In the genomic region with DNA sequence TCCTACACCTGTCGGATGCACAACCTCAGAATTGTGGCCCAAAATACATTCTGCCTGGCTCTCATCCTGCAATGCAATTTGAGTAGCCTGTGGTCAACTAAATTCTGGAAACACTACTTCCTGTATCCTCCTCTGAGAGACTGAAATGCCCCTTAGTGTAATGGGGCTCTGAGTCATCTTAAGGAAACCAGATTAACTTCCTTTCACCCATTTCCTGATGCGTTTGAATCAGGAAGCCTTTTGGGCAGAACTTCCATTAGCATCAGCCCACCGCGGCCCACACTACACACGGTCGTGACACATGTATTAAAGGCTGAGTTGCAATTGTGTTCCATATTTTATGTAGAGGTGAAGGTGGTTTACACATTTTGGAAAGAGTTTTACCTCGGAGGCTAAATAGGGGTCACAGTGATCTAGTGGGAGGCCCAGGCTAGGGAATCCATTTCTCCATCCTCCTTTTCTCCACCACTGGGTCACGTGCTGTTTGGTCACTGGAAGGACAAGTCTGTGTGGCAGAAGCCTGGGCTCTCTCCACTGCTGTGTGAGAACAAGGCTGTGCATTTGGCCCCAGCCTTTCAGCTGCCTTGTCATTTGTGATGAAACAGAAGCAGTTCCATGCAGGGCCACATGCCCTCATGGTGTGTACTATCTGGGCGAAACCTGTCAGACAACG, we compare ENCODE assay signal across 8 cellular contexts. TPM values are rescaled to one million over a fixed set of nuclear protein-coding genes. Genes with fewer than 3 reads are reported as not detected.
DNase-seq lines count a peak whose midpoint lies in the region; ATAC-seq and TF ChIP-seq lines count a peak whose summit lies in the region.

No MANE protein-coding gene starts in this region.

- H3K36me3 ChIP-seq in HCT116 (ENCODE audit: control insufficient read depth in 1 of 2, insufficient read depth in 2 of 2, low read length in 2 of 2) = no peaks in the 10 kb centered on the region
- H3K36me3 ChIP-seq in tibial nerve = no peaks in the 10 kb centered on the region
- no peaks in the 10 kb centered on the region for H3K36me3 ChIP-seq in BE2C

- CTCF ChIA-PET in HCT116 (lab: Charles Lee) = interaction anchor here (5.3 kb wide), 1 partner anchor 20 kb away, joined by 37 read pairs; no protein-coding TSS in a partner anchor

- peak; percentile 62 for DNase-seq in AG10803 (ENCODE audit: low read depth)
- peak; percentile 70 for DNase-seq in HCT116 (ENCODE audit: low read depth, low spot score)
- peak; percentile 71 to 83 for DNase-seq in foreskin fibroblast
- DNase-seq in tibial nerve (ENCODE audit: low spot score in 2 of 2) = no peak
- no peak for DNase-seq in BE2C

- TF ChIP-seq CTCF in AG10803 (conservative IDR thresholded peaks at IDR 0.05; ENCODE audit: low read length) = no peak
- TF ChIP-seq CTCF in HCT116 (IDR thresholded peaks at IDR 0.05 in 2 of 3, conservative IDR thresholded peaks at IDR 0.05 in 1 of 3; ENCODE audit: borderline replicate concordance in 1 of 3, insufficient read depth in 1 of 3, low read depth in 2 of 3, low read length in 2 of 3) = no peak
- TF ChIP-seq CTCF in foreskin fibroblast (IDR thresholded peaks at IDR 0.05; ENCODE audit: low read depth, low read length) = no peak
- no peak for TF ChIP-seq CTCF in tibial nerve (IDR thresholded peaks at IDR 0.05)
- no peak for TF ChIP-seq CTCF in BE2C (IDR thresholded peaks at IDR 0.05; ENCODE audit: low read depth, low read length)

- no peaks in the 10 kb centered on the region for H3K27me3 ChIP-seq in HCT116 (ENCODE audit: insufficient read depth, low read length)
- H3K27me3 ChIP-seq in tibial nerve = no peaks in the 10 kb centered on the region
- no peaks in the 10 kb centered on the region for H3K27me3 ChIP-seq in BE2C

- TF ChIP-seq POLR2A in HCT116 (IDR thresholded peaks at IDR 0.05; ENCODE audit: borderline replicate concordance, extremely low read depth, insufficient read depth, insufficient read length) = no peak
- no peak for TF ChIP-seq POLR2A in tibial nerve (IDR thresholded peaks at IDR 0.05)

- H3K9ac ChIP-seq in HCT116 (ENCODE audit: low read length) = peak overlapping the region; percentile 54

- H3K79me2 ChIP-seq in HCT116 (ENCODE audit: insufficient read depth, low read length) = peaks cover 4% of the 10 kb centered on the region; the same call in 1 of the 2 replicates

- 68 to 76% methylated on average over 10 of the region's 10 CpGs for WGBS in tibial nerve, 2 donors

- ATAC-seq in HCT116 (peak; percentile 26), SK-N-SH treated with all-trans-retinoic acid at 6 μM for 48 hours (peak; percentile 74), HG03521 (IDR thresholded peaks at IDR 0.05; ENCODE audit: unreplicated experiment) (no peak), HG03342 (IDR thresholded peaks at IDR 0.05; ENCODE audit: unreplicated experiment) (no peak)

- no TSS peak for BruUV-seq in HCT116 (replicated peaks; lab: Mats Ljungman, UMichigan)

- POLR2A ChIA-PET in HCT116 (lab: Charles Lee) = no interaction called here

- no peak for TF ChIP-seq RAD21 in HCT116 (IDR thresholded peaks at IDR 0.05; ENCODE audit: low read depth)

- peak overlapping the region; percentile 70 for H3K27ac ChIP-seq in HCT116 (ENCODE audit: low read depth, low read length)
- H3K27ac ChIP-seq in tibial nerve = peak overlapping the region in 2 of 4 donors; percentile 17 to 73

- intact Hi-C loops in HCT116 (cut with micrococcal nuclease) = loop anchor here (5.0 kb wide), 2 partner anchors 57 to 72 kb away; a partner anchor contains a TSS

- peak in 1 of 2 donors; percentile 33 for TF ChIP-seq EP300 in tibial nerve (IDR thresholded peaks at IDR 0.05)

- H3K9me3 ChIP-seq in HCT116 (ENCODE audit: control insufficient read depth in 1 of 2, insufficient read depth in 1 of 2, low read depth in 1 of 2, low read length in 2 of 2) (no peaks in the 10 kb centered on the region), tibial nerve (no peaks in the 10 kb centered on the region), BE2C (no peaks in the 10 kb centered on the region)

- RAD21 ChIA-PET in HCT116 (lab: Charles Lee; ENCODE audit: low non-redundant PET in 1 of 2, low total read pairs in 2 of 2, uncharacterized antibody in 2 of 2, unreplicated experiment in 2 of 2) = no interaction called here

- H3K4me1 ChIP-seq in HCT116 (ENCODE audit: control insufficient read depth in 1 of 2, insufficient read depth in 2 of 2, low read length in 2 of 2) (peaks cover 64 to 79% of the 10 kb centered on the region in 2 experiments), tibial nerve (peaks cover 0 to 51% (median 8%) of the 10 kb centered on the region in 4 donors), BE2C (0 out of 2 replicates have a peak, but pooled peaks cover 3% of the 10 kb centered on the region)

- H3K9me2 ChIP-seq in HCT116 (ENCODE audit: insufficient read depth) = no peaks in the 10 kb centered on the region

- peak overlapping the region; percentile 59 for H3K4me2 ChIP-seq in HCT116 (ENCODE audit: low read length)

- no peak overlapping the region for H3K4me3 ChIP-seq in AG10803 (ENCODE audit: low read length)
- peak overlapping the region in 1 of 2 experiments; percentile 24; a peak in 2 of 4 replicates for H3K4me3 ChIP-seq in HCT116 (replicated peaks in 1 of 2; ENCODE audit: low read depth in 1 of 2, low read length in 2 of 2)
- H3K4me3 ChIP-seq in foreskin fibroblast (ENCODE audit: low read depth in 1 of 2, low read length in 2 of 2) = no peak overlapping the region
- H3K4me3 ChIP-seq in tibial nerve = no peak overlapping the region
- H3K4me3 ChIP-seq in BE2C (ENCODE audit: low read depth, low read length) = no peak overlapping the region

- no peaks in the 10 kb centered on the region for H4K20me1 ChIP-seq in HCT116 (ENCODE audit: insufficient read depth)

- H2AFZ ChIP-seq in HCT116 (ENCODE audit: low read depth, low read length, poor library complexity, severe bottlenecking) = no peak overlapping the region

TF ChIP-seq in HCT116, 20 proteins besides CTCF, POLR2A, EP300 and RAD21 (continues in another document):
- TF ChIP-seq CEBPB (IDR thresholded peaks at IDR 0.05; ENCODE audit: low read depth) (no peak), FOSL1 (IDR thresholded peaks at IDR 0.05; ENCODE audit: low read depth) (peak; percentile 69), SRF (IDR thresholded peaks at IDR 0.05; ENCODE audit: low read depth) (no peak), EZH2phosphoT487 (IDR thresholded peaks at IDR 0.05; ENCODE audit: borderline replicate concordance) (no peak), ZNF274 (IDR thresholded peaks at IDR 0.05; ENCODE audit: low read depth, low read length) (no peak), ELF1 (IDR thresholded peaks at IDR 0.05; ENCODE audit: borderline replicate concordance, low read depth) (peak; percentile 49; the same call in 1 of the 2 replicates)
- TF ChIP-seq, protein P1, sequence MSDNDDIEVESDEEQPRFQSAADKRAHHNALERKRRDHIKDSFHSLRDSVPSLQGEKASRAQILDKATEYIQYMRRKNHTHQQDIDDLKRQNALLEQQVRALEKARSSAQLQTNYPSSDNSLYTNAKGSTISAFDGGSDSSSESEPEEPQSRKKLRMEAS (IDR thresholded peaks at IDR 0.05) = peak; percentile 31; the same call in 1 of the 2 replicates
- TF ChIP-seq, protein P2, sequence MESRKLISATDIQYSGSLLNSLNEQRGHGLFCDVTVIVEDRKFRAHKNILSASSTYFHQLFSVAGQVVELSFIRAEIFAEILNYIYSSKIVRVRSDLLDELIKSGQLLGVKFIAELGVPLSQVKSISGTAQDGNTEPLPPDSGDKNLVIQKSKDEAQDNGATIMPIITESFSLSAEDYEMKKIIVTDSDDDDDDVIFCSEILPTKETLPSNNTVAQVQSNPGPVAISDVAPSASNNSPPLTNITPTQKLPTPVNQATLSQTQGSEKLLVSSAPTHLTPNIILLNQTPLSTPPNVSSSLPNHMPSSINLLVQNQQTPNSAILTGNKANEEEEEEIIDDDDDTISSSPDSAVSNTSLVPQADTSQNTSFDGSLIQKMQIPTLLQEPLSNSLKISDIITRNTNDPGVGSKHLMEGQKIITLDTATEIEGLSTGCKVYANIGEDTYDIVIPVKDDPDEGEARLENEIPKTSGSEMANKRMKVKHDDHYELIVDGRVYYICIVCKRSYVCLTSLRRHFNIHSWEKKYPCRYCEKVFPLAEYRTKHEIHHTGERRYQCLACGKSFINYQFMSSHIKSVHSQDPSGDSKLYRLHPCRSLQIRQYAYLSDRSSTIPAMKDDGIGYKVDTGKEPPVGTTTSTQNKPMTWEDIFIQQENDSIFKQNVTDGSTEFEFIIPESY (IDR thresholded peaks at IDR 0.05; ENCODE audit: extremely low read depth, insufficient replicate concordance, low read length) = no peak

TF ChIP-seq in SK-N-SH treated with all-trans-retinoic acid at 6 μM for 48 hours, 23 proteins besides CTCF, POLR2A, EP300 and RAD21 (continues in another document):
- TF ChIP-seq, protein P3, sequence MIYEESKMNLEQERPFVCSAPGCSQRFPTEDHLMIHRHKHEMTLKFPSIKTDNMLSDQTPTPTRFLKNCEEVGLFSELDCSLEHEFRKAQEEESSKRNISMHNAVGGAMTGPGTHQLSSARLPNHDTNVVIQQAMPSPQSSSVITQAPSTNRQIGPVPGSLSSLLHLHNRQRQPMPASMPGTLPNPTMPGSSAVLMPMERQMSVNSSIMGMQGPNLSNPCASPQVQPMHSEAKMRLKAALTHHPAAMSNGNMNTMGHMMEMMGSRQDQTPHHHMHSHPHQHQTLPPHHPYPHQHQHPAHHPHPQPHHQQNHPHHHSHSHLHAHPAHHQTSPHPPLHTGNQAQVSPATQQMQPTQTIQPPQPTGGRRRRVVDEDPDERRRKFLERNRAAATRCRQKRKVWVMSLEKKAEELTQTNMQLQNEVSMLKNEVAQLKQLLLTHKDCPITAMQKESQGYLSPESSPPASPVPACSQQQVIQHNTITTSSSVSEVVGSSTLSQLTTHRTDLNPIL (CRISPR knock-in tag; IDR thresholded peaks at IDR 0.05; ENCODE audit: low read depth) = no peak
- TF ChIP-seq ISL1 (CRISPR knock-in tag; IDR thresholded peaks at IDR 0.05) (no peak), RARB (CRISPR knock-in tag; IDR thresholded peaks at IDR 0.05) (no peak), BACH2 (CRISPR knock-in tag; IDR thresholded peaks at IDR 0.05; ENCODE audit: borderline replicate concordance) (no peak)
- TF ChIP-seq, protein P4, sequence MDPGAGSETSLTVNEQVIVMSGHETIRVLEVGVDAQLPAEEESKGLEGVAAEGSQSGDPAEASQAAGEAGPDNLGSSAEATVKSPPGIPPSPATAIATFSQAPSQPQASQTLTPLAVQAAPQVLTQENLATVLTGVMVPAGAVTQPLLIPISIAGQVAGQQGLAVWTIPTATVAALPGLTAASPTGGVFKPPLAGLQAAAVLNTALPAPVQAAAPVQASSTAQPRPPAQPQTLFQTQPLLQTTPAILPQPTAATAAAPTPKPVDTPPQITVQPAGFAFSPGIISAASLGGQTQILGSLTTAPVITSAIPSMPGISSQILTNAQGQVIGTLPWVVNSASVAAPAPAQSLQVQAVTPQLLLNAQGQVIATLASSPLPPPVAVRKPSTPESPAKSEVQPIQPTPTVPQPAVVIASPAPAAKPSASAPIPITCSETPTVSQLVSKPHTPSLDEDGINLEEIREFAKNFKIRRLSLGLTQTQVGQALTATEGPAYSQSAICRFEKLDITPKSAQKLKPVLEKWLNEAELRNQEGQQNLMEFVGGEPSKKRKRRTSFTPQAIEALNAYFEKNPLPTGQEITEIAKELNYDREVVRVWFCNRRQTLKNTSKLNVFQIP (CRISPR knock-in tag; IDR thresholded peaks at IDR 0.05; ENCODE audit: borderline replicate concordance, low read depth) = no peak

RNA-seq across cellular contexts. Expression of a gene that starts 55.9 kb away (rescaled TPM):
- total RNA-seq in HCT116 (2021; ENCODE audit: unreplicated experiment) (59.1 TPM), tibial nerve (10 to 100 TPM; 43.0 to 77.7 (median 50.0) TPM)
- polyA plus RNA-seq in HCT116 (2012) = 68.9 and 69.2 TPM in 2 replicates
- polyA plus RNA-seq in BE2C (2012; ENCODE audit: insufficient read depth, insufficient read length, low read depth) = 61.0 TPM

Comparison
In these comparisons a context has a peak if more than half of its experiments do, and no peak if none do; other contexts are left out.
1. DNase-seq: peak in AG10803 (single experiment), HCT116 (single experiment) and foreskin fibroblast (2 of 2); none in tibial nerve (0 of 2) and BE2C (single experiment).
2. ATAC-seq: peak in HCT116 (single experiment) and SK-N-SH treated with all-trans-retinoic acid at 6 μM for 48 hours (single experiment); none in HG03521 (single experiment) and HG03342 (single experiment).